Comparison of ENCODE assay signal across 8 cellular contexts in genomic region chr6:28866342-28867077, GRCh38. TPM values are rescaled to one million over a fixed set of nuclear protein-coding genes. Genes with fewer than 3 reads are reported as not detected.
A peak's percentile ranks its signal among the peaks of the same experiment; 100 is the strongest.
DNase-seq lines count a peak whose midpoint lies in the region; ATAC-seq and TF ChIP-seq lines count a peak whose summit lies in the region.

No MANE protein-coding gene starts in this region.

- TF ChIP-seq CTCF in mesothelial cell of epicardium (IDR thresholded peaks at IDR 0.05; ENCODE audit: unreplicated experiment), result no peak

- H3K27me3 Mint-ChIP-seq in effector memory CD8-positive, alpha-beta T cell, result peaks cover 0 to 6% of the 10 kb centered on the region in 2 donors
- peaks cover 8% of the 10 kb centered on the region for H3K27me3 Mint-ChIP-seq in mesothelial cell of epicardium (ENCODE audit: low read depth)

- H3K4me1 Mint-ChIP-seq in effector memory CD8-positive, alpha-beta T cell (ENCODE audit: low read depth in 2 of 2), result peaks cover 26 to 31% of the 10 kb centered on the region in 2 donors
- H3K4me1 Mint-ChIP-seq in mesothelial cell of epicardium, result peaks cover 14% of the 10 kb centered on the region

- DNase-seq in G401 (ENCODE audit: low spot score) (peak; percentile 43), NCI-H748 (lab: John Stamatoyannopoulos, UW; ENCODE audit: unreplicated experiment) (peak; percentile 95), mesothelial cell of epicardium (ENCODE audit: low spot score in 2 of 2, unreplicated experiment in 2 of 2) (peak; percentile 49 to 80), pons (ENCODE audit: low spot score) (no peak)
- peak; percentile 40 to 57 for DNase-seq in activated CD8-positive, alpha-beta memory T cell treated with anti-CD3 and anti-CD28 coated beads for 1 hour (ENCODE audit: extremely low read depth in 1 of 2, low read depth in 1 of 2)
- peak; percentile 58 to 76 (median 67) for DNase-seq in effector memory CD8-positive, alpha-beta T cell
- DNase-seq in stimulated activated CD8-positive, alpha-beta memory T cell treated with anti-CD3 and anti-CD28 coated beads, Interleukin-15, amount 100 ng/mL, for 48 hours (ENCODE audit: low read depth in 2 of 2), result peak; percentile 57 to 71

- H3K9me3 Mint-ChIP-seq in effector memory CD8-positive, alpha-beta T cell, result peaks cover 6 to 9% of the 10 kb centered on the region in 2 donors
- peaks cover 6% of the 10 kb centered on the region for H3K9me3 Mint-ChIP-seq in mesothelial cell of epicardium

- in situ Hi-C loops in G401 (cut with HindIII; ENCODE audit: low sequenced_read_pairs), result no loop called here

- H3K4me3 Mint-ChIP-seq in effector memory CD8-positive, alpha-beta T cell, result peak overlapping the region; percentile 86 to 87
- H3K4me3 Mint-ChIP-seq in mesothelial cell of epicardium, result peak overlapping the region; percentile 91

- H3K27ac Mint-ChIP-seq in effector memory CD8-positive, alpha-beta T cell, result peak overlapping the region; percentile 87 to 88
- H3K27ac Mint-ChIP-seq in mesothelial cell of epicardium, result peak overlapping the region; percentile 97

- H3K36me3 Mint-ChIP-seq in effector memory CD8-positive, alpha-beta T cell (ENCODE audit: insufficient read depth), result peaks cover 48% of the 10 kb centered on the region
- H3K36me3 Mint-ChIP-seq in mesothelial cell of epicardium, result no peaks in the 10 kb centered on the region

- peak; percentile 62 for ATAC-seq in HG02759 (IDR thresholded peaks at IDR 0.05; ENCODE audit: unreplicated experiment)
- ATAC-seq in effector memory CD8-positive, alpha-beta T cell (replicated peaks), result peak; percentile 69

RNA-seq across cellular contexts. Expression of gene TRIM27, which starts 57.3 kb away (rescaled TPM):
- 126 and 144 TPM in 2 replicates for total RNA-seq in G401 (2014; rRNA removed; shearing (Covaris generic))
- total RNA-seq in mesothelial cell of epicardium, result 75.7 to 77.0 TPM (median 76.1 TPM) in 3 replicates
